In the genomic region with DNA sequence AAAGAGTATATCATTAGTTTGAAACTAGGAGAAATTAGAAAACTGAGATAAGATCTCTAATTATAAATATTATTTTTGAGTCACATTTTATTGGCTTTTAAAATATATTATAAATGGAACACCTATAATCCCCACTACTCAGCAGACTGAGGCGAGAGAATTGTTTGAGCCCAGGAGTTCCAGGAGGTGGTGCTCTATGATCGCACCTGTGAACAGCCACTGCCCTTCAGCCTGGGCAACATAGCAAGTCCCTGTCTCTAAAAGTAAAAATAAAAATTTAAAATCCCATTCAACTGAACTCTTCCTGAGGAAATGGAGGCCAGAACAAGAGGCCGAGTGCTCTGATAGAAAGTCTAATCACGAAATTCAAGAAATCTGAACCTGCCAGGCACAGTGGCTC, we compare ENCODE assay signal across 2 cellular contexts.
TF ChIP-seq lines count a peak whose summit lies in the region.

No MANE protein-coding gene starts in this region.

TF ChIP-seq in IMR-90, 13 proteins besides CTCF, POLR2A, EP300 and RAD21:
- TF ChIP-seq SMC3 (IDR thresholded peaks at IDR 0.05; ENCODE audit: low read depth, low read length), result peak; percentile 29; the same call in 1 of the 2 replicates
- TF ChIP-seq BHLHE40 (IDR thresholded peaks at IDR 0.05; ENCODE audit: low read depth, low read length), result no peak
TF ChIP-seq in IMR-90: peak in this region for 1.

TF ChIP-seq in HepG2, 621 proteins besides CTCF, POLR2A, EP300 and RAD21:
- TF ChIP-seq STAG1 (CRISPR knock-in tag; IDR thresholded peaks at IDR 0.05) (peak; percentile 76), ZNF121 (CRISPR knock-in tag; IDR thresholded peaks at IDR 0.05) (peak; percentile 88), HDAC6 (IDR thresholded peaks at IDR 0.05; ENCODE audit: low read depth, low read length) (no peak)
